17 cellular contexts compared by ENCODE assay signal in genomic region chr15:57019496-57020160, GRCh38.
DNase-seq lines count a peak whose midpoint lies in the region; ATAC-seq and TF ChIP-seq lines count a peak whose summit lies in the region.
"Had no signal": no experiment of that assay in that cellular context is flagged by ENCODE, and none has a peak within 500 bp of the region (broad histone marks: within the 10 kb centered on the region; RNA-seq: fewer than 3 reads in every experiment).

No MANE protein-coding gene starts in this region.

- 85 to 89% methylated on average over 4 to 5 of the region's 5 CpGs for WGBS in endodermal cell (ENCODE audit: insufficient coverage in 1 of 2, insufficient read length in 1 of 2), 2 experiments
- 36 to 41% methylated on average over 5 of the region's 5 CpGs for WGBS in aorta, 2 donors

- H3K36me3 ChIP-seq in endodermal cell (ENCODE audit: control insufficient read depth, insufficient read depth, low read length) = peaks cover 4% of the 10 kb centered on the region
- no peaks in the 10 kb centered on the region for H3K36me3 ChIP-seq in aorta (ENCODE audit: control insufficient read depth in 1 of 2, insufficient read depth in 2 of 2, low read length in 1 of 2)
- H3K36me3 ChIP-seq: upper lobe of right lung had no signal

- no peaks in the 10 kb centered on the region for H3K27me3 Mint-ChIP-seq in activated CD4-positive, alpha-beta T cell treated with anti-CD3 and anti-CD28 coated beads for 36 hours
- no peaks in the 10 kb centered on the region for H3K27me3 Mint-ChIP-seq in activated CD4-positive, alpha-beta T cell treated with anti-CD3 and anti-CD28 coated beads, Interleukin-2, amount 10 ng/mL, durations not matched to agents 24 days and 14 days
- no peaks in the 10 kb centered on the region for H3K27me3 Mint-ChIP-seq in endodermal cell (ENCODE audit: insufficient read depth)
- H3K27me3 Mint-ChIP-seq: IgD-negative memory B cell had no signal

- H3K27ac Mint-ChIP-seq in activated CD4-positive, alpha-beta T cell treated with anti-CD3 and anti-CD28 coated beads for 36 hours = peak overlapping the region; percentile 32
- H3K27ac Mint-ChIP-seq in activated CD4-positive, alpha-beta T cell treated with anti-CD3 and anti-CD28 coated beads, Interleukin-2, amount 10 ng/mL, durations not matched to agents 24 days and 14 days = no peak overlapping the region
- peak overlapping the region; percentile 56 for H3K27ac Mint-ChIP-seq in endodermal cell
- H3K27ac Mint-ChIP-seq: IgD-negative memory B cell had no signal

- POLR2A ChIA-PET in activated CD4-positive, alpha-beta T cell treated with anti-CD3 and anti-CD28 coated beads for 36 hours (lab: Charles Lee) = no interaction called here

- no peak for ATAC-seq in activated CD4-positive, alpha-beta T cell treated with anti-CD3 and anti-CD28 coated beads for 36 hours
- peak; percentile 51 for ATAC-seq in left colon
- ATAC-seq in aorta (ENCODE audit: low FRiP score) = peak; percentile 47
- ATAC-seq in GM21367 (IDR thresholded peaks at IDR 0.05; ENCODE audit: unreplicated experiment) = no peak
- ATAC-seq: psoas muscle, upper lobe of right lung had no signal

- H3K4me3 Mint-ChIP-seq in activated CD4-positive, alpha-beta T cell treated with anti-CD3 and anti-CD28 coated beads for 36 hours = no peak overlapping the region
- H3K4me3 Mint-ChIP-seq in activated CD4-positive, alpha-beta T cell treated with anti-CD3 and anti-CD28 coated beads, Interleukin-2, amount 10 ng/mL, durations not matched to agents 24 days and 14 days = no peak overlapping the region
- no peak overlapping the region for H3K4me3 Mint-ChIP-seq in endodermal cell
- H3K4me3 Mint-ChIP-seq: IgD-negative memory B cell had no signal

- no peaks in the 10 kb centered on the region for H3K27me3 ChIP-seq in endodermal cell (ENCODE audit: control insufficient read depth, insufficient read depth, low read length, poor library complexity, severe bottlenecking)
- H3K27me3 ChIP-seq in aorta (ENCODE audit: control insufficient read depth in 1 of 2, insufficient read depth in 2 of 2, low read length in 1 of 2) = no peaks in the 10 kb centered on the region
- H3K27me3 ChIP-seq: upper lobe of right lung had no signal

- H3K36me3 Mint-ChIP-seq in activated CD4-positive, alpha-beta T cell treated with anti-CD3 and anti-CD28 coated beads for 36 hours (ENCODE audit: low read depth) = peaks cover 13% of the 10 kb centered on the region
- H3K36me3 Mint-ChIP-seq in activated CD4-positive, alpha-beta T cell treated with anti-CD3 and anti-CD28 coated beads, Interleukin-2, amount 10 ng/mL, durations not matched to agents 24 days and 14 days (ENCODE audit: low read depth) = peaks cover 7% of the 10 kb centered on the region
- H3K36me3 Mint-ChIP-seq in endodermal cell (ENCODE audit: low read depth) = peaks cover 26% of the 10 kb centered on the region

- CTCF ChIA-PET in activated CD4-positive, alpha-beta T cell treated with anti-CD3 and anti-CD28 coated beads for 36 hours (lab: Charles Lee) = no interaction called here

- H3K4me1 Mint-ChIP-seq in activated CD4-positive, alpha-beta T cell treated with anti-CD3 and anti-CD28 coated beads for 36 hours = peaks cover 37% of the 10 kb centered on the region
- peaks cover 18% of the 10 kb centered on the region for H3K4me1 Mint-ChIP-seq in activated CD4-positive, alpha-beta T cell treated with anti-CD3 and anti-CD28 coated beads, Interleukin-2, amount 10 ng/mL, durations not matched to agents 24 days and 14 days
- peaks cover 18% of the 10 kb centered on the region for H3K4me1 Mint-ChIP-seq in endodermal cell

- no peak overlapping the region for H3K9ac ChIP-seq in endodermal cell (ENCODE audit: extremely low read depth, low read length, poor library complexity, severe bottlenecking)

- peaks cover 2% of the 10 kb centered on the region for H3K9me3 Mint-ChIP-seq in activated CD4-positive, alpha-beta T cell treated with anti-CD3 and anti-CD28 coated beads for 36 hours (ENCODE audit: low read depth)
- H3K9me3 Mint-ChIP-seq in activated CD4-positive, alpha-beta T cell treated with anti-CD3 and anti-CD28 coated beads, Interleukin-2, amount 10 ng/mL, durations not matched to agents 24 days and 14 days = peaks cover 4% of the 10 kb centered on the region
- peaks cover 27% of the 10 kb centered on the region for H3K9me3 Mint-ChIP-seq in endodermal cell

- no peak for DNase-seq in activated CD4-positive, alpha-beta T cell treated with anti-CD3 and anti-CD28 coated beads for 36 hours
- no peak for DNase-seq in activated CD4-positive, alpha-beta T cell treated with anti-CD3 and anti-CD28 coated beads, Interleukin-2, amount 10 ng/mL, durations not matched to agents 24 days and 14 days
- DNase-seq in endodermal cell = no peak
- DNase-seq in left colon = no peak
- no peak for DNase-seq in aorta
- DNase-seq in AG08395 (ENCODE audit: low spot score) = no peak
- no peak for DNase-seq in H4 (ENCODE audit: low spot score)
- DNase-seq: activated effector memory CD4-positive, alpha-beta T cell treated with Interleukin-2 at 50 U/mL for 16 hours; anterior cingulate cortex; NCI-H1417; NCI-H2227 treated with DMSO at 0.1 percent for 48 hours; stimulated activated CD4-positive, alpha-beta T cell treated with anti-CD3 and anti-CD28 coated beads, Interleukin-1b, Interleukin-23, amount 100 ng/mL, for 48 hours; stimulated activated CD8-positive, alpha-beta memory T cell treated with anti-CD3 and anti-CD28 coated beads, Interleukin-4, amount 100 ng/mL, for 48 hours; upper lobe of right lung had no signal

- H3K4me1 ChIP-seq in endodermal cell (ENCODE audit: control insufficient read depth, insufficient read depth, low read length) (peaks cover 5% of the 10 kb centered on the region), aorta (ENCODE audit: control insufficient read depth in 1 of 2, insufficient read depth in 2 of 2, low read length in 2 of 2) (peaks cover 0 to 5% of the 10 kb centered on the region in 2 donors)
- H3K4me1 ChIP-seq: upper lobe of right lung had no signal

- TF ChIP-seq CTCF in endodermal cell (conservative IDR thresholded peaks at IDR 0.05) = no peak

- H3K9me3 ChIP-seq in endodermal cell (ENCODE audit: control insufficient read depth, low read length) (peaks cover 15% of the 10 kb centered on the region), aorta (ENCODE audit: control insufficient read depth, low read length) (no peaks in the 10 kb centered on the region)
- H3K9me3 ChIP-seq: psoas muscle, upper lobe of right lung had no signal

- no peak overlapping the region for H3K27ac ChIP-seq in endodermal cell (ENCODE audit: low read depth, low read length)
- no peak overlapping the region for H3K27ac ChIP-seq in aorta (ENCODE audit: low read depth in 1 of 2, low read length in 2 of 2)
- H3K27ac ChIP-seq: psoas muscle, upper lobe of right lung had no signal

- H3K4me3 ChIP-seq in endodermal cell (ENCODE audit: low read length) (no peak overlapping the region), aorta (ENCODE audit: low read length in 2 of 2) (no peak overlapping the region)
- H3K4me3 ChIP-seq: psoas muscle, upper lobe of right lung had no signal

- intact Hi-C loops in activated CD4-positive, alpha-beta T cell treated with anti-CD3 and anti-CD28 coated beads for 36 hours (cut with DNase I, micrococcal nuclease) = loop anchor here in 1 of 2 experiments (5.0 kb wide), 1 partner anchor 288 kb away; no protein-coding TSS in a partner anchor
- intact Hi-C loops in activated CD4-positive, alpha-beta T cell treated with anti-CD3 and anti-CD28 coated beads, Interleukin-2, amount 10 ng/mL, durations not matched to agents 24 days and 14 days (cut with micrococcal nuclease) = no loop called here
- intact Hi-C loops in left colon (cut with DNase I, micrococcal nuclease) = no loop called here
- intact Hi-C loops in aorta (cut with DNase I) = no loop called here

Comparison
In these comparisons a context has a peak if more than half of its experiments do, and no peak if none do; other contexts are left out.
1. ATAC-seq: peak in left colon (single experiment) and aorta (single experiment); none in activated CD4-positive, alpha-beta T cell treated with anti-CD3 and anti-CD28 coated beads for 36 hours (single experiment) and GM21367 (single experiment).